ENCODE assay signal across 28 cellular contexts in genomic region chr3:116190095-116190494, GRCh38.
A peak's percentile ranks its signal among the peaks of the same experiment; 100 is the strongest.
DNase-seq lines count a peak whose midpoint lies in the region; ATAC-seq, FAIRE-seq and TF ChIP-seq lines count a peak whose summit lies in the region.
"Had no signal": no experiment of that assay in that cellular context is flagged by ENCODE, and none has a peak within 500 bp of the region (broad histone marks: within the 10 kb centered on the region; RNA-seq: fewer than 3 reads in every experiment).

No MANE protein-coding gene starts in this region.

- no peaks in the 10 kb centered on the region for H3K36me3 ChIP-seq in SK-N-MC (ENCODE audit: insufficient read depth, low read length)
- H3K36me3 ChIP-seq: BE2C; BLaER1 treated with 17β-estradiol and CSF1 and Interleukin-3, amounts not matched to agents 10 nM and 100 nM had no signal

- TF ChIP-seq CTCF in natural killer cell (IDR thresholded peaks at IDR 0.05): no peak

- H3K4me3 ChIP-seq in SK-N-MC: no peak overlapping the region
- H3K4me3 ChIP-seq: A549; BLaER1 treated with 17β-estradiol and CSF1 and Interleukin-3, amounts not matched to agents 10 nM and 100 nM; GM12878; GM23248 had no signal

- POLR2A ChIA-PET in HEK293T (lab: Yijun Ruan, JAX): no interaction called here

- no peaks in the 10 kb centered on the region for H3K4me1 Mint-ChIP-seq in natural killer cell
- H3K4me1 Mint-ChIP-seq: CD14-positive monocyte; CD8-positive, alpha-beta memory T cell had no signal

- H3K9ac ChIP-seq in SK-N-MC (ENCODE audit: insufficient read length): no peak overlapping the region
- H3K9ac ChIP-seq: BLaER1 treated with 17β-estradiol and CSF1 and Interleukin-3, amounts not matched to agents 10 nM and 100 nM; GM23248 had no signal

- peak; percentile 17 for DNase-seq in HEK293T (ENCODE audit: extremely low spot score)
- peak; percentile 67 for DNase-seq in NCI-H2227 (lab: John Stamatoyannopoulos, UW; ENCODE audit: unreplicated experiment)
- no peak for DNase-seq in SK-N-MC (ENCODE audit: low read depth, low spot score)
- no peak for DNase-seq in natural killer cell
- DNase-seq in activated CD4-positive, alpha-beta T cell treated with anti-CD3 and anti-CD28 coated beads, Interleukin-2, amount 50 U/mL, for 4 hours: no peak
- DNase-seq in effector CD4-positive, alpha-beta T cell: no peak
- DNase-seq: 8988T; ACHN; AML-193; BE2C; CD4-positive, alpha-beta T cell; CD8-positive, alpha-beta memory T cell; DMS 273 treated with DMSO at 0.1 percent for 48 hours; DND-41; GDM1; GM23248; H7; HCEC 1CT; HFFc6 had no signal

- H3K27ac ChIP-seq in SK-N-MC: peak overlapping the region; percentile 93
- H3K27ac ChIP-seq: A549; BLaER1 treated with 17β-estradiol and CSF1 and Interleukin-3, amounts not matched to agents 10 nM and 100 nM; GM23248 had no signal

- ATAC-seq in HG03432 (IDR thresholded peaks at IDR 0.05; ENCODE audit: unreplicated experiment): no peak
- no peak for ATAC-seq in natural killer cell
- ATAC-seq: A549, GM12878 had no signal

- CTCF ChIA-PET in HEK293T (lab: Yijun Ruan, JAX): no interaction called here

- no peak overlapping the region for H3K4me3 Mint-ChIP-seq in natural killer cell
- H3K4me3 Mint-ChIP-seq: CD14-positive monocyte; CD4-positive, alpha-beta T cell; CD8-positive, alpha-beta memory T cell; HFFc6 had no signal

- H3K27me3 Mint-ChIP-seq in natural killer cell (ENCODE audit: low read depth in 2 of 2): no peaks in the 10 kb centered on the region
- H3K27me3 Mint-ChIP-seq: CD8-positive, alpha-beta memory T cell had no signal

- H3K9me3 Mint-ChIP-seq in natural killer cell: peaks cover 10 to 14% of the 10 kb centered on the region in 2 donors

- H3K27ac Mint-ChIP-seq in natural killer cell: no peak overlapping the region
- H3K27ac Mint-ChIP-seq: CD14-positive monocyte; CD4-positive, alpha-beta T cell; CD8-positive, alpha-beta memory T cell; HFFc6 had no signal

- intact Hi-C loops in natural killer cell (cut with micrococcal nuclease): no loop called here

- FAIRE-seq in G401.6 (lab: Jason Lieb, UNC): peak; percentile 98
- FAIRE-seq: A549, D721Med, GM12878, GM19239, H1 had no signal

- H3K36me3 Mint-ChIP-seq in natural killer cell: no peaks in the 10 kb centered on the region
- H3K36me3 Mint-ChIP-seq: CD14-positive monocyte; CD8-positive, alpha-beta memory T cell had no signal

- no peaks in the 10 kb centered on the region for H3K9me3 ChIP-seq in SK-N-MC (ENCODE audit: low read depth, low read length)
- H3K9me3 ChIP-seq: A549; BE2C; BLaER1 treated with 17β-estradiol and CSF1 and Interleukin-3, amounts not matched to agents 10 nM and 100 nM had no signal

TF ChIP-seq in HEK293T, 16 proteins besides CTCF, POLR2A, EP300 and RAD21:
- TF ChIP-seq FOXK2 (IDR thresholded peaks at IDR 0.05): no peak
- TF ChIP-seq ARNT (IDR thresholded peaks at IDR 0.05): peak; percentile 95
- peak; percentile 88; the same call in 1 of the 2 replicates for TF ChIP-seq CTBP1 (IDR thresholded peaks at IDR 0.05; ENCODE audit: borderline replicate concordance)
- peak; percentile 79 for TF ChIP-seq ZNF384 (IDR thresholded peaks at IDR 0.05)
- peak; percentile 89 for TF ChIP-seq PKNOX1 (IDR thresholded peaks at IDR 0.05)
- TF ChIP-seq SUZ12 (IDR thresholded peaks at IDR 0.05): no peak

Comparison
In these comparisons a context has a peak if more than half of its experiments do, and no peak if none do; other contexts are left out.
1. DNase-seq: peak in HEK293T (single experiment) and NCI-H2227 (single experiment); none in SK-N-MC (single experiment), natural killer cell (single experiment), activated CD4-positive, alpha-beta T cell treated with anti-CD3 and anti-CD28 coated beads, Interleukin-2, amount 50 U/mL, for 4 hours (0 of 2) and effector CD4-positive, alpha-beta T cell (single experiment).